ENCODE assay signal across 25 cellular contexts in genomic region chr3:143851331-143852017, GRCh38. TPM values are rescaled to one million over a fixed set of nuclear protein-coding genes. Genes with fewer than 3 reads are reported as not detected.
DNase-seq lines count a peak whose midpoint lies in the region; ATAC-seq, FAIRE-seq and TF ChIP-seq lines count a peak whose summit lies in the region.
"Had no signal": no experiment of that assay in that cellular context is flagged by ENCODE, and none has a peak within 500 bp of the region (broad histone marks: within the 10 kb centered on the region; RNA-seq: fewer than 3 reads in every experiment).

No MANE protein-coding gene starts in this region.

- no peaks in the 10 kb centered on the region for H3K9me2 ChIP-seq in Loucy (replicated peaks; ENCODE audit: low read depth, low read length)

- H2AFZ ChIP-seq in Loucy (ENCODE audit: low read length) (peak overlapping the region; percentile 19; the same call in 1 of the 2 replicates), keratinocyte (ENCODE audit: control insufficient read depth, low read length) (peak overlapping the region; percentile 88)

- H3K4me3 ChIP-seq in Loucy (ENCODE audit: low read length, poor library complexity, severe bottlenecking) (no peak overlapping the region), brain microvascular endothelial cell (ENCODE audit: low read depth, low read length) (no peak overlapping the region), keratinocyte (ENCODE audit: control insufficient read depth in 2 of 3, extremely low read depth in 1 of 3, insufficient read depth in 2 of 3, low read depth in 1 of 3, low read length in 3 of 3) (peak overlapping the region in 1 of 3 experiments; percentile 26), left ventricle myocardium inferior (no peak overlapping the region)
- H3K4me3 ChIP-seq: SK-N-MC, smooth muscle cell, transverse colon had no signal

- no peak for DNase-seq in brain microvascular endothelial cell
- peak; percentile 23 for DNase-seq in keratinocyte (ENCODE audit: low read depth, low spot score)
- no peak for DNase-seq in amygdala (lab: John Stamatoyannopoulos, UW)
- no peak for DNase-seq in left ventricle myocardium inferior
- DNase-seq in NCI-H187 (lab: John Stamatoyannopoulos, UW), result no peak
- DNase-seq: activated CD4-positive, alpha-beta T cell treated with anti-CD3 and anti-CD28 coated beads for 36 hours; activated gamma-delta T cell treated with Interleukin-2 at 50 U/mL for 16 hours; activated T-cell treated with anti-CD3 and anti-CD28 coated beads, Interleukin-2, amount 50 U/mL, for 24 hours; CD8-positive, alpha-beta memory T cell; cerebellar nuclear complex; DMS153; glutamatergic neuron; kidney; natural killer cell; NCI-H1092 treated with DMSO at 0.1 percent for 48 hours; NCI-H187 treated with DMSO at 0.1 percent for 48 hours; NCI-H526 treated with DMSO at 0.1 percent for 48 hours; occipital lobe; stimulated activated CD4-positive, alpha-beta T cell treated with anti-CD3 and anti-CD28 coated beads, Interleukin-1b, Interleukin-23, amount 100 ng/mL, for 48 hours; transverse colon had no signal

- H3K27ac ChIP-seq in brain microvascular endothelial cell, result no peak overlapping the region
- H3K27ac ChIP-seq in keratinocyte (ENCODE audit: control insufficient read depth, insufficient read depth, low read length), result peak overlapping the region; percentile 65
- no peak overlapping the region for H3K27ac ChIP-seq in left ventricle myocardium inferior (replicated peaks)
- H3K27ac ChIP-seq: SK-N-MC had no signal

- peak; percentile 21; the same call in 1 of the 3 replicates for TF ChIP-seq CTCF in GM12872 (IDR thresholded peaks at IDR 0.05; ENCODE audit: insufficient read depth, low read depth, low read length)
- TF ChIP-seq CTCF in Loucy (conservative IDR thresholded peaks at IDR 0.05; ENCODE audit: low read length), result 0 out of 2 replicates have a peak, but pooled peaks have one; percentile 20
- TF ChIP-seq CTCF in brain microvascular endothelial cell (IDR thresholded peaks at IDR 0.05; ENCODE audit: low read depth, low read length, missing control alignments), result peak; percentile 3
- TF ChIP-seq CTCF in keratinocyte (optimal IDR thresholded peaks at IDR 0.05 in 1 of 3, IDR thresholded peaks at IDR 0.05 in 1 of 3, conservative IDR thresholded peaks at IDR 0.05 in 1 of 3; ENCODE audit: extremely low read depth in 1 of 3, insufficient read depth in 2 of 3, low read length in 3 of 3), result peak in 1 of 3 experiments; percentile 22
- no peak for TF ChIP-seq CTCF in left ventricle myocardium inferior (IDR thresholded peaks at IDR 0.05; ENCODE audit: borderline replicate concordance)

- in situ Hi-C loops in brain microvascular endothelial cell (cut with HindIII; ENCODE audit: low pct_ligation_motif_present, low sequenced_read_pairs), result no loop called here

- H4K20me1 ChIP-seq in Loucy (ENCODE audit: insufficient read depth, low read length, poor library complexity, severe bottlenecking) (no peaks in the 10 kb centered on the region), keratinocyte (ENCODE audit: control insufficient read depth, extremely low read depth, insufficient read depth, low read length) (no peaks in the 10 kb centered on the region)

- no peak for ATAC-seq in HG02763 (IDR thresholded peaks at IDR 0.05; ENCODE audit: unreplicated experiment)
- ATAC-seq: activated CD4-positive, alpha-beta T cell treated with anti-CD3 and anti-CD28 coated beads for 36 hours; natural killer cell had no signal

- H3K9ac ChIP-seq in Loucy (ENCODE audit: low read depth, low read length, poor library complexity, severe bottlenecking) (no peak overlapping the region), keratinocyte (ENCODE audit: control insufficient read depth, extremely low read depth, insufficient read depth, low read length) (no peak overlapping the region)

- no peaks in the 10 kb centered on the region for H3K36me3 ChIP-seq in Loucy (ENCODE audit: insufficient read depth, low read length)
- no peaks in the 10 kb centered on the region for H3K36me3 ChIP-seq in brain microvascular endothelial cell (replicated peaks)
- no peaks in the 10 kb centered on the region for H3K36me3 ChIP-seq in keratinocyte (ENCODE audit: control insufficient read depth in 2 of 2, extremely low read depth in 1 of 2, insufficient read depth in 2 of 2, low read length in 2 of 2)
- no peaks in the 10 kb centered on the region for H3K36me3 ChIP-seq in left ventricle myocardium inferior
- H3K36me3 ChIP-seq: transverse colon had no signal

- H3K9me3 ChIP-seq in Loucy (ENCODE audit: insufficient read depth, low read depth, low read length), result no peaks in the 10 kb centered on the region
- H3K9me3 ChIP-seq in keratinocyte (ENCODE audit: control insufficient read depth, low read depth, low read length), result no peaks in the 10 kb centered on the region
- no peaks in the 10 kb centered on the region for H3K9me3 ChIP-seq in left ventricle myocardium inferior (replicated peaks)
- H3K9me3 ChIP-seq: transverse colon had no signal

- intact Hi-C loops in left ventricle myocardium inferior (cut with micrococcal nuclease), result no loop called here

- H3F3A ChIP-seq in Loucy (ENCODE audit: low read depth), result no peaks in the 10 kb centered on the region

- H3K79me2 ChIP-seq in Loucy (ENCODE audit: insufficient read depth, low read length), result no peaks in the 10 kb centered on the region
- H3K79me2 ChIP-seq in keratinocyte (ENCODE audit: control insufficient read depth, insufficient read depth, low read length), result no peaks in the 10 kb centered on the region

- H3K27me3 ChIP-seq in Loucy (ENCODE audit: insufficient read depth, low read length, poor library complexity, severe bottlenecking), result no peaks in the 10 kb centered on the region
- H3K27me3 ChIP-seq in brain microvascular endothelial cell (replicated peaks), result no peaks in the 10 kb centered on the region
- no peaks in the 10 kb centered on the region for H3K27me3 ChIP-seq in keratinocyte (ENCODE audit: control insufficient read depth, extremely low read depth, insufficient read depth, low read length)
- no peaks in the 10 kb centered on the region for H3K27me3 ChIP-seq in left ventricle myocardium inferior (ENCODE audit: low read depth)
- H3K27me3 ChIP-seq: transverse colon had no signal

- H3K4me2 ChIP-seq in Loucy (ENCODE audit: low read depth, low read length, poor library complexity, severe bottlenecking) (no peak overlapping the region), keratinocyte (ENCODE audit: control insufficient read depth, extremely low read depth, insufficient read depth, low read depth, low read length) (peak overlapping the region; percentile 69)
- H3K4me2 ChIP-seq: smooth muscle cell had no signal

- dilution Hi-C loops in keratinocyte (cut with MboI; ENCODE audit: extremely low pct_ligation_motif_present, low sequenced_read_pairs), result no loop called here

- no peaks in the 10 kb centered on the region for H3K9me1 ChIP-seq in keratinocyte (ENCODE audit: control insufficient read depth, extremely low read depth, insufficient read depth, low read length)

- FAIRE-seq in keratinocyte (lab: Jason Lieb, UNC), result peak; percentile 99
- FAIRE-seq: kidney had no signal

- H3K4me1 ChIP-seq in Loucy (ENCODE audit: insufficient read depth, low read length, poor library complexity, severe bottlenecking) (peaks cover 20% of the 10 kb centered on the region), keratinocyte (ENCODE audit: control insufficient read depth, extremely low read depth, insufficient read depth, low read length) (peaks cover 33% of the 10 kb centered on the region), left ventricle myocardium inferior (peaks cover 28% of the 10 kb centered on the region)

RNA-seq across cellular contexts. Expression of gene SLC9A9, which starts 3.2 kb away (rescaled TPM):
- polyA plus RNA-seq in keratinocyte, result 2.9 to 7.0 TPM (median 5.2 TPM) in 3 replicates
- 1.7 TPM for polyA plus RNA-seq in keratinocyte (2011; ENCODE audit: low read depth)
- 1.5 and 3.5 TPM in 2 replicates for polyA plus RNA-seq in keratinocyte (2011; cell fraction: cytosol; rRNA removed)
- 4.6 and 6.8 TPM in 2 replicates for polyA plus RNA-seq in keratinocyte (2011; cell fraction: nucleus; rRNA removed)
- 2.9 and 4.3 TPM in 2 replicates for polyA plus RNA-seq in keratinocyte (2012; ENCODE audit: low replicate concordance)
- 5.7 to 14.0 TPM (median 9.7 TPM) in 3 replicates for polyA minus RNA-seq in keratinocyte
- polyA minus RNA-seq in keratinocyte (2011; cell fraction: cytosol; rRNA and poly(A)+ RNA removed), result 1.9 TPM
- polyA minus RNA-seq in keratinocyte (2011; cell fraction: nucleus; rRNA and poly(A)+ RNA removed), result 8.1 and 17.8 TPM in 2 replicates
- 4.9 TPM for total RNA-seq in left ventricle myocardium inferior
